Comparison of ENCODE assay signal across 8 cellular contexts in the genomic region with DNA sequence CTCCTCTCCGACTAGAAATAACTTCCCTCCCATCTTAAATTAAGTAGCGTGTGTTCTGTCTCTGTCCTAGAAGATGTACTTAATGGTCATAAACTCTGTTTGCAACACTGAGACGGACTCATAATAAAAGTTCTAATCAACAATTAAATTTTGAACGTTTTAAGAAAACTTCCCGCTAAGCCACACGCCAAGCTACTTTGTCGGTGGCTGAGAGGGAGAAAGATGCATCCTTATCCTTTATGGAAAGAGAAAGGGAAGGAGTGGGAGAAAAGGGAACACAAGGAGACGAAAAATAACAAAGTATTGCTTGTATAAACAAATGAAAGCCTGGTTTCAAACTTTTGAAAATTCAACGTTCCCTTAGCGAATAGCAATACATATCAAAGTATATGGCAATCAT. TPM values are rescaled to one million over a fixed set of nuclear protein-coding genes. Genes with fewer than 3 reads are reported as not detected.
DNase-seq lines count a peak whose midpoint lies in the region; ATAC-seq and TF ChIP-seq lines count a peak whose summit lies in the region.

No MANE protein-coding gene starts in this region.

- no peaks in the 10 kb centered on the region for H3K9me3 Mint-ChIP-seq in activated naive CD4-positive, alpha-beta T cell treated with anti-CD3 and anti-CD28 coated beads, Interleukin-2, amount 50 U/mL, for 24 hours
- H3K9me3 Mint-ChIP-seq in WTC11: no peaks in the 10 kb centered on the region

- DNase-seq in activated naive CD4-positive, alpha-beta T cell treated with Interleukin-2 at 50 U/mL for 16 hours: no peak
- no peak for DNase-seq in WTC11 (ENCODE audit: low spot score)
- DNase-seq in thoracic aorta (ENCODE audit: low spot score): no peak
- DNase-seq in activated gamma-delta T cell (lab: John Stamatoyannopoulos, UW): no peak

- H3K4me1 ChIP-seq in iPS-18a (ENCODE audit: control insufficient read depth, low read depth, low read length) (peaks cover 26% of the 10 kb centered on the region), thoracic aorta (ENCODE audit: control insufficient read depth in 1 of 2, low read depth in 2 of 2) (peaks cover 21 to 46% of the 10 kb centered on the region in 2 donors)

- H3K9me3 ChIP-seq in iPS-18a (ENCODE audit: control insufficient read depth, low read depth, low read length) (no peaks in the 10 kb centered on the region), thoracic aorta (no peaks in the 10 kb centered on the region)

- ATAC-seq in WTC11 (no peak), thoracic aorta (ENCODE audit: insufficient number of reproducible peaks, low FRiP score, low read depth) (no peak), GM19351 (IDR thresholded peaks at IDR 0.05; ENCODE audit: unreplicated experiment) (no peak), GM21360 (IDR thresholded peaks at IDR 0.05; ENCODE audit: unreplicated experiment) (no peak)

- H3K27me3 Mint-ChIP-seq in activated naive CD4-positive, alpha-beta T cell treated with anti-CD3 and anti-CD28 coated beads, Interleukin-2, amount 50 U/mL, for 24 hours: peaks cover 54% of the 10 kb centered on the region
- H3K27me3 Mint-ChIP-seq in WTC11 (ENCODE audit: low read depth): peaks cover 27% of the 10 kb centered on the region

- H3K36me3 ChIP-seq in iPS-18a (ENCODE audit: control insufficient read depth, low read depth, low read length) (no peaks in the 10 kb centered on the region), thoracic aorta (no peaks in the 10 kb centered on the region)

- CTCF ChIA-PET in WTC11 (lab: Charles Lee): no interaction called here

- H3K36me3 Mint-ChIP-seq in activated naive CD4-positive, alpha-beta T cell treated with anti-CD3 and anti-CD28 coated beads, Interleukin-2, amount 50 U/mL, for 24 hours: no peaks in the 10 kb centered on the region
- H3K36me3 Mint-ChIP-seq in WTC11: no peaks in the 10 kb centered on the region

- peak overlapping the region; percentile 85 for H3K4me3 Mint-ChIP-seq in activated naive CD4-positive, alpha-beta T cell treated with anti-CD3 and anti-CD28 coated beads, Interleukin-2, amount 50 U/mL, for 24 hours
- peak overlapping the region; percentile 78 for H3K4me3 Mint-ChIP-seq in WTC11

- H3K27ac Mint-ChIP-seq in activated naive CD4-positive, alpha-beta T cell treated with anti-CD3 and anti-CD28 coated beads, Interleukin-2, amount 50 U/mL, for 24 hours: peak overlapping the region; percentile 13
- H3K27ac Mint-ChIP-seq in WTC11: no peak overlapping the region

- H3K27me3 ChIP-seq in iPS-18a (ENCODE audit: control insufficient read depth, insufficient read depth, low read length) (peaks cover 30% of the 10 kb centered on the region), thoracic aorta (replicated peaks; ENCODE audit: insufficient read depth) (no peaks in the 10 kb centered on the region)

- no peak overlapping the region for H3K27ac ChIP-seq in iPS-18a (ENCODE audit: low read length)
- peak overlapping the region; percentile 84 to 90 for H3K27ac ChIP-seq in thoracic aorta

- POLR2A ChIA-PET in WTC11 (lab: Charles Lee): no interaction called here

- TF ChIP-seq CTCF in WTC11 (IDR thresholded peaks at IDR 0.05): no peak
- no peak for TF ChIP-seq CTCF in thoracic aorta (IDR thresholded peaks at IDR 0.05)

- H3K4me3 ChIP-seq in iPS-18a (ENCODE audit: low read length) (peak overlapping the region; percentile 52), thoracic aorta (peak overlapping the region; percentile 77)

- H3K4me1 Mint-ChIP-seq in activated naive CD4-positive, alpha-beta T cell treated with anti-CD3 and anti-CD28 coated beads, Interleukin-2, amount 50 U/mL, for 24 hours: peaks cover 21% of the 10 kb centered on the region
- peaks cover 58% of the 10 kb centered on the region for H3K4me1 Mint-ChIP-seq in WTC11

- peak overlapping the region; percentile 41 for H3K9ac ChIP-seq in iPS-18a (ENCODE audit: low read length)

TF ChIP-seq in WTC11, 78 proteins besides CTCF, POLR2A, EP300 and RAD21:
- no peak for TF ChIP-seq TEAD1 (CRISPR knock-in tag; IDR thresholded peaks at IDR 0.05)
- TF ChIP-seq ARID4B (CRISPR knock-in tag; IDR thresholded peaks at IDR 0.05; ENCODE audit: borderline replicate concordance): no peak
- no peak for TF ChIP-seq ZSCAN18 (CRISPR knock-in tag; IDR thresholded peaks at IDR 0.05)
- no peak for TF ChIP-seq SP1 (CRISPR knock-in tag; conservative IDR thresholded peaks at IDR 0.05)
TF ChIP-seq in WTC11: peak in this region for 0.

RNA-seq across cellular contexts. Expression of gene GNB4, which starts 0.9 kb away (rescaled TPM):
- total RNA-seq in WTC11 (2021) (33.8 to 38.2 TPM (median 36.7 TPM) in 3 replicates), thoracic aorta (10 to 100 TPM; 66.2 to 66.7 TPM)
